In genomic region chr16:29907973-29908372, GRCh38 we compare ENCODE assay signal across 25 cellular contexts. TPM values are rescaled to one million over a fixed set of nuclear protein-coding genes. Genes with fewer than 3 reads are reported as not detected.
"Had no signal": no experiment of that assay in that cellular context is flagged by ENCODE, and none has a peak within 500 bp of the region (broad histone marks: within the 10 kb centered on the region; RNA-seq: fewer than 3 reads in every experiment).

No MANE protein-coding gene starts in this region.

- H3K79me2 ChIP-seq: hepatocyte had no signal

- ATAC-seq: activated T-cell treated with anti-CD3 and anti-CD28 coated beads, Interleukin-2, amount 50 U/mL, for 72 hours; natural killer cell; sciatic nerve; T-cell had no signal

- DNase-seq: activated CD4-positive, alpha-beta T cell treated with anti-CD3 and anti-CD28 coated beads for 4 hours; activated CD4-positive, alpha-beta T cell treated with anti-CD3 and anti-CD28 coated beads, Interleukin-2, amount 50 U/mL, for 4 hours; activated effector memory CD4-positive, alpha-beta T cell treated with Interleukin-2 at 50 U/mL for 16 hours; activated naive CD4-positive, alpha-beta T cell treated with Interleukin-2 at 50 U/mL for 16 hours; activated T-cell treated with anti-CD3 and anti-CD28 coated beads for 4 hours; activated T-cell treated with anti-CD3 and anti-CD28 coated beads, Interleukin-2, amount 50 U/mL, for 72 hours; anterior cingulate cortex; colonic mucosa; effector CD8-positive, alpha-beta T cell; islet precursor cell; left ventricle myocardium inferior; mesendoderm; natural killer cell; stimulated activated CD4-positive, alpha-beta T cell treated with anti-CD3 and anti-CD28 coated beads, Interleukin-1b, Interleukin-23, amount 100 ng/mL, for 48 hours; stimulated activated naive CD4-positive, alpha-beta T cell; T-cell; tibial artery had no signal

- H3K9me3 ChIP-seq: colonic mucosa, left ventricle myocardium inferior, suprapubic skin, tibial artery had no signal

- H3K4me3 ChIP-seq: colonic mucosa, hepatocyte, left ventricle myocardium inferior, lung, skin epidermis, suprapubic skin, tibial artery had no signal

- H3K4me2 ChIP-seq: hepatocyte had no signal

- H3K27me3 Mint-ChIP-seq: activated naive CD8-positive, alpha-beta T cell; T-cell had no signal

- H2AFZ ChIP-seq: hepatocyte had no signal

- H3K36me3 Mint-ChIP-seq: activated naive CD8-positive, alpha-beta T cell; natural killer cell had no signal

- H3K27me3 ChIP-seq: colonic mucosa, hepatocyte, suprapubic skin, tibial artery had no signal

- H3K9me3 Mint-ChIP-seq: activated T-cell treated with anti-CD3 and anti-CD28 coated beads, Interleukin-2, amount 50 U/mL, for 72 hours; natural killer cell; T-cell had no signal

- H3K36me3 ChIP-seq: colonic mucosa, left ventricle myocardium inferior had no signal

- H3K27ac ChIP-seq: colonic mucosa, epithelial cell of prostate, hepatocyte, left ventricle myocardium inferior, skin epidermis, suprapubic skin, tibial artery had no signal

- H3K4me3 Mint-ChIP-seq: activated naive CD8-positive, alpha-beta T cell; activated T-cell treated with anti-CD3 and anti-CD28 coated beads, Interleukin-2, amount 50 U/mL, for 72 hours; natural killer cell; T-cell had no signal

- H3K27ac Mint-ChIP-seq: activated naive CD8-positive, alpha-beta T cell; activated T-cell treated with anti-CD3 and anti-CD28 coated beads, Interleukin-2, amount 50 U/mL, for 72 hours; natural killer cell had no signal

- H3K4me1 ChIP-seq: colonic mucosa, left ventricle myocardium inferior, suprapubic skin, tibial artery had no signal

- H3K4me1 Mint-ChIP-seq: natural killer cell had no signal

RNA-seq across cellular contexts. Expression of gene ASPHD1, which starts 7.7 kb away (rescaled TPM):
- total RNA-seq: left ventricle myocardium inferior, mononuclear cell, natural killer cell, T-cell had no signal
